ENCODE assay signal across 8 cellular contexts in the genomic region with DNA sequence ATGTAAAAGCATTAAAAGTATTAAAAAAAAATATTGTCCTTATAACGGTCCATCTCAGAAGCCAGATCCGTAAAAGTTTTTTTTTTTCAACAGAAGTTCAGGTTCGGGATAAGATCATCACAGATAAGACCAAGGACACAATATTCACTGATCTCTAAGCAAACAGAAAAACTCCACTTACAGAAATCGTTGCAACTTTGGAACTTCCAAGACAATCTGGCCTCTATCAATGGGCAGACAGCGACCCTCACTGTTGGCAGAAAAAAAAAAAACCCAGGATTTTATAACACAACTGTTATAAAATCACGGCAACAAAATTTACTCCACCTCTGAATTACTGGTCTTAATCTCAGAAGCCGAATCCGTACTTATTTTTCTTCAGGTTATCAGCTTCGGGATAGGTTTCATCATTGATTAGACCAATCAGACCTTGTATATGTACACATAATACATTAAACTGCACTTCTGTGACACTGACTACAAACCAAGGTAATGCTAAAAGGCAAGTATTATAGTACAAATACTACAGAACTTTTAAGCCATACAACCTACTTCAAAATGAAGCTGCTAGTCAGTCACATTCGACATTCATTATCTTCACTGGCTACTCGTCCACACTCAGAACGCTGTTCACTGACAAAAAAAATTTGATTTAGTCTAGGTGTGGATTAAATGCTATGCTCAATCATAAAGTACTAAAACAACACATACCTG. TPM values are rescaled to one million over a fixed set of nuclear protein-coding genes. Genes with fewer than 3 reads are reported as not detected.
DNase-seq lines count a peak whose midpoint lies in the region; ATAC-seq and TF ChIP-seq lines count a peak whose summit lies in the region.

No MANE protein-coding gene starts in this region.

- intact Hi-C loops in colonic mucosa (cut with DNase I) = loop anchor here (5.0 kb wide), 1 partner anchor 85 kb away; the partner anchor contains the start of gene SNX14

- H3K27me3 ChIP-seq in colonic mucosa (no peaks in the 10 kb centered on the region), mucosa of rectum (ENCODE audit: control insufficient read depth in 2 of 2, insufficient read depth in 2 of 2, low read length in 2 of 2) (no peaks in the 10 kb centered on the region)

- no peak for DNase-seq in GM10266 (ENCODE audit: extremely low spot score)
- peak; percentile 46 for DNase-seq in NAMALWA (ENCODE audit: low spot score)
- no peak for DNase-seq in colonic mucosa
- DNase-seq in effector CD4-positive, alpha-beta T cell = no peak
- DNase-seq in stimulated activated CD4-positive, alpha-beta T cell treated with anti-CD3 and anti-CD28 coated beads, Interleukin-15, amount 100 ng/mL, for 24 hours = no peak

- H3K36me3 ChIP-seq in colonic mucosa = no peaks in the 10 kb centered on the region
- peaks cover 4 to 11% of the 10 kb centered on the region in 2 donors for H3K36me3 ChIP-seq in mucosa of rectum (ENCODE audit: control insufficient read depth in 2 of 2, insufficient read depth in 2 of 2, low read length in 2 of 2)

- H3K4me1 ChIP-seq in colonic mucosa (peaks cover 14% of the 10 kb centered on the region), mucosa of rectum (ENCODE audit: control insufficient read depth in 2 of 2, insufficient read depth in 2 of 2, low read length in 2 of 2) (peaks cover 11 to 28% of the 10 kb centered on the region in 2 donors)

- H3K9ac ChIP-seq in colonic mucosa (ENCODE audit: low read depth in 2 of 2, low read length in 2 of 2) (peak overlapping the region; percentile 78 to 99), mucosa of rectum (ENCODE audit: low read depth in 1 of 2, low read length in 2 of 2) (peak overlapping the region; percentile 92 to 97)

- ATAC-seq in HG03439 (IDR thresholded peaks at IDR 0.05; ENCODE audit: unreplicated experiment) = no peak
- no peak for ATAC-seq in GM19395 (IDR thresholded peaks at IDR 0.05; ENCODE audit: unreplicated experiment)

- H3K27ac ChIP-seq in colonic mucosa (peak overlapping the region; percentile 84), mucosa of rectum (ENCODE audit: low read depth in 2 of 2, low read length in 2 of 2) (peak overlapping the region in 1 of 2 donors; percentile 86)

- H3K9me3 ChIP-seq in colonic mucosa (no peaks in the 10 kb centered on the region), mucosa of rectum (ENCODE audit: control insufficient read depth in 2 of 2, low read length in 2 of 2) (no peaks in the 10 kb centered on the region)

- TF ChIP-seq CTCF in GM10266 (IDR thresholded peaks at IDR 0.05; ENCODE audit: control insufficient read depth, insufficient read depth, low read depth, missing control alignments) (peak; percentile 24), colonic mucosa (IDR thresholded peaks at IDR 0.05) (no peak)

- H3K4me3 ChIP-seq in colonic mucosa (peak overlapping the region; percentile 71), mucosa of rectum (ENCODE audit: low read length in 2 of 2) (peak overlapping the region; percentile 89 to 94)

RNA-seq across cellular contexts. Expression of gene SYNCRIP, which starts 34.7 kb away (rescaled TPM):
- 10 to 100 TPM; 87.7 to 99.3 TPM for total RNA-seq in colonic mucosa
